10 cellular contexts compared by ENCODE assay signal in the genomic region with DNA sequence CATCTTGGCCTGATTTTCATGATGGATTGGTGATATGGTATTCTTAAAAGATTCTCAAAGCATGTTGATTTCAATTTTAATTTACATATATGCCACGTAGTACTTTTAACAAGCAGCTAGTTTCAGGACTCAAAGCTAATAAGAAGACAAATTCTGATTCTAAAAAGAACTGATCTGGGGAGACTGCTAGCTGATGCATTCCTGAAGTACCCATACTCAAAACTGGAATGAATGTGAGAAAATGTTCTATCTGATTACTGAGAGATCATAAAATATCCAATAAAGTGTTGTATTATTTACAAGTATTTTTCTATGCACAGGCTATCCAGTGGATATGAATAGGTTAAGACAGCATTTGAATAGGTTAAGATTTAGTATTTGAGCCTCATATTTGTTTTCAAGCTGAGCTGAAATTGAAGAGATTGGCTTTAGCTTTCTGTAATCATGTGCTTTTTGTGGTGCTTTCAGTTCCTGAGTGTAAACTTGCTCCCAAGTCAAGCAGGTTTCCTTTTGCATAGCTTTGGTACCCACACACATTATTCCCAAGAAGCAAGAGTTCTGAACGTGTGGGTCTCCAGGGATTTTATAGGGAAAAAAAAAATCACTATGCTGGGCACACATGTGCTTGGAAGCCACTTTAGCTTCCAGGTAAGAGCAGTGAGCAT.
DNase-seq lines count a peak whose midpoint lies in the region; ATAC-seq, FAIRE-seq and TF ChIP-seq lines count a peak whose summit lies in the region.
"Had no signal": no experiment of that assay in that cellular context is flagged by ENCODE, and none has a peak within 500 bp of the region (broad histone marks: within the 10 kb centered on the region; RNA-seq: fewer than 3 reads in every experiment).

No MANE protein-coding gene starts in this region.

- peak; percentile 13 for FAIRE-seq in GM12878 (lab: Jason Lieb, UNC)

- H3K9ac ChIP-seq in GM12878 (ENCODE audit: control insufficient read depth, insufficient read depth, low read length) = no peak overlapping the region

- H3K27me3 ChIP-seq in CD4-positive, CD25-positive, alpha-beta regulatory T cell (ENCODE audit: control insufficient read depth, insufficient read depth, low read length) = no peaks in the 10 kb centered on the region
- H3K27me3 ChIP-seq in GM12878 (replicated peaks in 1 of 2; ENCODE audit: control insufficient read depth in 2 of 2, insufficient read depth in 2 of 2, low read length in 1 of 2) = no peaks in the 10 kb centered on the region

- CTCF ChIA-PET in GM12878 (lab: Yijun Ruan, JAX) = interaction anchor here (0.8 to 2.7 kb wide), 7 partner anchors 10 to 315 kb away, joined by 3 to 7 read pairs (median 4); no protein-coding TSS in a partner anchor

- no peaks in the 10 kb centered on the region for H3K9me3 ChIP-seq in CD4-positive, CD25-positive, alpha-beta regulatory T cell (ENCODE audit: control insufficient read depth in 2 of 2, low read length in 2 of 2)
- H3K9me3 ChIP-seq in KOPT-K1 (ENCODE audit: insufficient read depth, low read length, poor library complexity, severe bottlenecking) (peaks cover 4% of the 10 kb centered on the region), GM12878 (replicated peaks; ENCODE audit: control insufficient read depth, insufficient read depth, low read length) (no peaks in the 10 kb centered on the region; the same call in 2 of the 3 replicates)

- in situ Hi-C loops in GM12878 (cut with MboI) = no loop called here

- H3K36me3 Mint-ChIP-seq in CD4-positive, CD25-positive, alpha-beta regulatory T cell = peaks cover 28% of the 10 kb centered on the region

- no TSS peak for BruUV-seq in GM12878 (replicated peaks; lab: Mats Ljungman, UMichigan)

- no peak for TF ChIP-seq POLR2A in GM12878 (IDR thresholded peaks at IDR 0.05; ENCODE audit: low read depth, low read length)

- peak overlapping the region; percentile 70 for H3K4me2 ChIP-seq in GM12878 (ENCODE audit: control insufficient read depth, insufficient read depth)

- no peak for DNase-seq in CD4-positive, CD25-positive, alpha-beta regulatory T cell
- peak; percentile 21 for DNase-seq in GM12878 (ENCODE audit: low read depth, low spot score)
- DNase-seq in pons (ENCODE audit: low spot score) = peak; percentile 64
- no peak for DNase-seq in RKO (ENCODE audit: low spot score)
- DNase-seq in ecto neural progenitor cell (ENCODE audit: low spot score) = no peak
- no peak for DNase-seq in COLO668 (lab: John Stamatoyannopoulos, UW; ENCODE audit: unreplicated experiment)
- DNase-seq: activated gamma-delta T cell treated with Interleukin-2 at 50 U/mL for 16 hours, NCI-H2029 had no signal

- RAD21 ChIA-PET in GM12878 (lab: Charles Lee; ENCODE audit: unreplicated experiment) = interaction anchor here (0.7 to 1.3 kb wide), 7 partner anchors 24 to 275 kb away, joined by 3 to 4 read pairs (median 3); partner anchors contain the start of gene DHRS3

- no peaks in the 10 kb centered on the region for H3K9me3 Mint-ChIP-seq in CD4-positive, CD25-positive, alpha-beta regulatory T cell

- no peaks in the 10 kb centered on the region for H3K79me2 ChIP-seq in GM12878 (ENCODE audit: control insufficient read depth, insufficient read depth, low read length)

- H2AFZ ChIP-seq in GM12878 (ENCODE audit: control insufficient read depth, low read depth, low read length) = no peak overlapping the region; the same call in 1 of the 2 replicates

- no peaks in the 10 kb centered on the region for H3K27me3 Mint-ChIP-seq in CD4-positive, CD25-positive, alpha-beta regulatory T cell

- intact Hi-C loops in GM12878 (cut with micrococcal nuclease; ENCODE audit: unreplicated experiment) = no loop called here

- peaks cover 34 to 70% (median 52%) of the 10 kb centered on the region in 4 donors for H3K4me1 Mint-ChIP-seq in CD4-positive, CD25-positive, alpha-beta regulatory T cell

- SMC1A ChIA-PET in GM12878 (lab: Charles Lee; ENCODE audit: uncharacterized antibody, unreplicated experiment) = interaction anchor here (0.6 to 2.8 kb wide), 4 partner anchors 31 to 277 kb away, joined by 3 to 11 read pairs (median 3); partner anchors contain the start of gene DHRS3

- H4K20me1 ChIP-seq in GM12878 (ENCODE audit: control insufficient read depth, insufficient read depth) = no peaks in the 10 kb centered on the region

- no peak for TF ChIP-seq RAD21 in GM12878 (IDR thresholded peaks at IDR 0.05; ENCODE audit: insufficient read depth, low read depth, low read length)

- no peak overlapping the region for H3K4me3 Mint-ChIP-seq in CD4-positive, CD25-positive, alpha-beta regulatory T cell

- peak overlapping the region; percentile 73 for H3K27ac ChIP-seq in CD4-positive, CD25-positive, alpha-beta regulatory T cell (ENCODE audit: insufficient read depth, low read length, poor library complexity, severe bottlenecking)
- H3K27ac ChIP-seq in KOPT-K1 (ENCODE audit: low read depth, low read length, poor library complexity, severe bottlenecking) (peak overlapping the region; percentile 70), GM12878 (ENCODE audit: control insufficient read depth, insufficient read depth) (peak overlapping the region; percentile 68)

- POLR2A ChIA-PET in GM12878 (lab: Charles Lee) = interaction anchor here (0.6 to 1.3 kb wide), 6 partner anchors 9 to 278 kb away, joined by 3 to 4 read pairs (median 3); partner anchors contain the start of gene DHRS3

- H3K4me1 ChIP-seq in CD4-positive, CD25-positive, alpha-beta regulatory T cell (ENCODE audit: control insufficient read depth, insufficient read depth, low read length, poor library complexity, severe bottlenecking) = peaks cover 36% of the 10 kb centered on the region
- peaks cover 29% of the 10 kb centered on the region for H3K4me1 ChIP-seq in GM12878 (ENCODE audit: control insufficient read depth, insufficient read depth, low read length)

- no peak overlapping the region for H3K4me3 ChIP-seq in CD4-positive, CD25-positive, alpha-beta regulatory T cell (ENCODE audit: low read depth, low read length)
- no peak overlapping the region for H3K4me3 ChIP-seq in GM12878

- H3K27ac Mint-ChIP-seq in CD4-positive, CD25-positive, alpha-beta regulatory T cell = peak overlapping the region; percentile 17 to 80 (median 71)

- WGBS in GM12878 (ENCODE audit: insufficient coverage, insufficient replicate concordance, low lambda C conversion rate, missing lambda C conversion rate) = 8% methylated on average over 2 of the region's 2 CpGs

- no peak for TF ChIP-seq EP300 in GM12878 (IDR thresholded peaks at IDR 0.05; ENCODE audit: borderline replicate concordance in 1 of 2, control insufficient read depth in 1 of 2, low read depth in 2 of 2, low read length in 2 of 2)

- TF ChIP-seq CTCF in GM12878 (IDR thresholded peaks at IDR 0.05 in 2 of 3, conservative IDR thresholded peaks at IDR 0.05 in 1 of 3; ENCODE audit: control insufficient read depth in 2 of 3, extremely low read depth in 1 of 3, insufficient read depth in 1 of 3, low read depth in 3 of 3, low read length in 3 of 3) = no peak

- no peak for ATAC-seq in CD4-positive, CD25-positive, alpha-beta regulatory T cell (ENCODE audit: low read depth in 2 of 2)
- peak; percentile 53 for ATAC-seq in GM12878
- ATAC-seq in HG03520 (IDR thresholded peaks at IDR 0.05; ENCODE audit: unreplicated experiment) = no peak

- H3K36me3 ChIP-seq in CD4-positive, CD25-positive, alpha-beta regulatory T cell (ENCODE audit: control insufficient read depth, insufficient read depth, low read length) = peaks cover 39% of the 10 kb centered on the region
- H3K36me3 ChIP-seq in KOPT-K1 (ENCODE audit: insufficient read depth, low read length) (peaks cover 39% of the 10 kb centered on the region), GM12878 (ENCODE audit: control insufficient read depth in 2 of 2, insufficient read depth in 2 of 2, low read length in 1 of 2) (peaks cover 4% of the 10 kb centered on the region in 2 experiments)

TF ChIP-seq in GM12878, 131 proteins besides CTCF, POLR2A, EP300 and RAD21 (continues in another document):
- TF ChIP-seq, protein P1, sequence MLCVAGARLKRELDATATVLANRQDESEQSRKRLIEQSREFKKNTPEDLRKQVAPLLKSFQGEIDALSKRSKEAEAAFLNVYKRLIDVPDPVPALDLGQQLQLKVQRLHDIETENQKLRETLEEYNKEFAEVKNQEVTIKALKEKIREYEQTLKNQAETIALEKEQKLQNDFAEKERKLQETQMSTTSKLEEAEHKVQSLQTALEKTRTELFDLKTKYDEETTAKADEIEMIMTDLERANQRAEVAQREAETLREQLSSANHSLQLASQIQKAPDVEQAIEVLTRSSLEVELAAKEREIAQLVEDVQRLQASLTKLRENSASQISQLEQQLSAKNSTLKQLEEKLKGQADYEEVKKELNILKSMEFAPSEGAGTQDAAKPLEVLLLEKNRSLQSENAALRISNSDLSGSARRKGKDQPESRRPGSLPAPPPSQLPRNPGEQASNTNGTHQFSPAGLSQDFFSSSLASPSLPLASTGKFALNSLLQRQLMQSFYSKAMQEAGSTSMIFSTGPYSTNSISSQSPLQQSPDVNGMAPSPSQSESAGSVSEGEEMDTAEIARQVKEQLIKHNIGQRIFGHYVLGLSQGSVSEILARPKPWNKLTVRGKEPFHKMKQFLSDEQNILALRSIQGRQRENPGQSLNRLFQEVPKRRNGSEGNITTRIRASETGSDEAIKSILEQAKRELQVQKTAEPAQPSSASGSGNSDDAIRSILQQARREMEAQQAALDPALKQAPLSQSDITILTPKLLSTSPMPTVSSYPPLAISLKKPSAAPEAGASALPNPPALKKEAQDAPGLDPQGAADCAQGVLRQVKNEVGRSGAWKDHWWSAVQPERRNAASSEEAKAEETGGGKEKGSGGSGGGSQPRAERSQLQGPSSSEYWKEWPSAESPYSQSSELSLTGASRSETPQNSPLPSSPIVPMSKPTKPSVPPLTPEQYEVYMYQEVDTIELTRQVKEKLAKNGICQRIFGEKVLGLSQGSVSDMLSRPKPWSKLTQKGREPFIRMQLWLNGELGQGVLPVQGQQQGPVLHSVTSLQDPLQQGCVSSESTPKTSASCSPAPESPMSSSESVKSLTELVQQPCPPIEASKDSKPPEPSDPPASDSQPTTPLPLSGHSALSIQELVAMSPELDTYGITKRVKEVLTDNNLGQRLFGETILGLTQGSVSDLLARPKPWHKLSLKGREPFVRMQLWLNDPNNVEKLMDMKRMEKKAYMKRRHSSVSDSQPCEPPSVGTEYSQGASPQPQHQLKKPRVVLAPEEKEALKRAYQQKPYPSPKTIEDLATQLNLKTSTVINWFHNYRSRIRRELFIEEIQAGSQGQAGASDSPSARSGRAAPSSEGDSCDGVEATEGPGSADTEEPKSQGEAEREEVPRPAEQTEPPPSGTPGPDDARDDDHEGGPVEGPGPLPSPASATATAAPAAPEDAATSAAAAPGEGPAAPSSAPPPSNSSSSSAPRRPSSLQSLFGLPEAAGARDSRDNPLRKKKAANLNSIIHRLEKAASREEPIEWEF (IDR thresholded peaks at IDR 0.05; ENCODE audit: insufficient replicate concordance, low read depth, low read length) = no peak
- 0 out of 2 replicates have a peak, but pooled peaks have one; percentile 7 for TF ChIP-seq IRF4 (IDR thresholded peaks at IDR 0.05; ENCODE audit: low read depth, low read length)
- 0 out of 2 replicates have a peak, but pooled peaks have one; percentile 23 for TF ChIP-seq RUNX3 (IDR thresholded peaks at IDR 0.05; ENCODE audit: low read length)
- TF ChIP-seq KAT2A (conservative IDR thresholded peaks at IDR 0.05; ENCODE audit: control insufficient read depth, low read depth, low read length) = no peak
- no peak; the same call in 1 of the 2 replicates for TF ChIP-seq IKZF1 (conservative IDR thresholded peaks at IDR 0.05)

Comparison
In these comparisons a context has a peak if more than half of its experiments do, and no peak if none do; other contexts are left out.
1. DNase-seq: peak in GM12878 (single experiment) and pons (single experiment); none in CD4-positive, CD25-positive, alpha-beta regulatory T cell (0 of 3), RKO (single experiment), ecto neural progenitor cell (single experiment) and COLO668 (single experiment).
2. Peak in every context shown above with its lines, with median percentiles within 50 percentile points of each other: H3K27ac ChIP-seq.